ENCODE assay signal across 1 cellular context in genomic region chr16:69413045-69413664, GRCh38.
TF ChIP-seq lines count a peak whose summit lies in the region.

No MANE protein-coding gene starts in this region.

TF ChIP-seq in HepG2, 621 proteins besides CTCF, POLR2A, EP300 and RAD21 (continued from another document and continues in another):
- TF ChIP-seq KIAA2018 (CRISPR knock-in tag; IDR thresholded peaks at IDR 0.05; ENCODE audit: borderline replicate concordance) = no peak
- TF ChIP-seq RERE (CRISPR knock-in tag; IDR thresholded peaks at IDR 0.05; ENCODE audit: low read depth) = peak; percentile 33; the same call in 1 of the 2 replicates
- 0 out of 2 replicates have a peak, but pooled peaks have one; percentile 23 for TF ChIP-seq ZNF34 (CRISPR knock-in tag; IDR thresholded peaks at IDR 0.05; ENCODE audit: borderline replicate concordance)
- TF ChIP-seq STAG1 (CRISPR knock-in tag; IDR thresholded peaks at IDR 0.05) = 0 out of 2 replicates have a peak, but pooled peaks have one; percentile 21
- TF ChIP-seq ZNF577 (CRISPR knock-in tag; IDR thresholded peaks at IDR 0.05; ENCODE audit: borderline replicate concordance, low read depth) = no peak
- no peak for TF ChIP-seq ZSCAN22 (CRISPR knock-in tag; IDR thresholded peaks at IDR 0.05)
- TF ChIP-seq TAF1 (CRISPR knock-in tag; IDR thresholded peaks at IDR 0.05) = peak; percentile 25; the same call in 1 of the 2 replicates
- no peak for TF ChIP-seq SNAPC2 (CRISPR knock-in tag; IDR thresholded peaks at IDR 0.05)
- TF ChIP-seq ZSCAN29 (CRISPR knock-in tag; conservative IDR thresholded peaks at IDR 0.05) = peak; percentile 90; the same call in 1 of the 2 replicates
- no peak for TF ChIP-seq HNRNPL (IDR thresholded peaks at IDR 0.05; ENCODE audit: low read depth, low read length)
- TF ChIP-seq KDM2A (CRISPR knock-in tag; IDR thresholded peaks at IDR 0.05; ENCODE audit: borderline replicate concordance, low read depth) = peak; percentile 20; the same call in 1 of the 2 replicates
- peak; percentile 88 for TF ChIP-seq ZMYM2 (CRISPR knock-in tag; IDR thresholded peaks at IDR 0.05)
- peak; percentile 66; the same call in 1 of the 2 replicates for TF ChIP-seq MTA1 (CRISPR knock-in tag; IDR thresholded peaks at IDR 0.05; ENCODE audit: borderline replicate concordance)
- 0 out of 2 replicates have a peak, but pooled peaks have one; percentile 23 for TF ChIP-seq ZNF451 (CRISPR knock-in tag; IDR thresholded peaks at IDR 0.05)
- 0 out of 2 replicates have a peak, but pooled peaks have one; percentile 21 for TF ChIP-seq ZNF414 (CRISPR knock-in tag; IDR thresholded peaks at IDR 0.05)
- peak; percentile 79; the same call in 1 of the 2 replicates for TF ChIP-seq MIER2 (CRISPR knock-in tag; IDR thresholded peaks at IDR 0.05)
- 0 out of 2 replicates have a peak, but pooled peaks have one; percentile 40 for TF ChIP-seq ZXDC (CRISPR knock-in tag; IDR thresholded peaks at IDR 0.05)
- TF ChIP-seq CSRNP1 (CRISPR knock-in tag; IDR thresholded peaks at IDR 0.05) = 0 out of 2 replicates have a peak, but pooled peaks have one; percentile 38
- no peak for TF ChIP-seq JDP2 (CRISPR knock-in tag; IDR thresholded peaks at IDR 0.05; ENCODE audit: borderline replicate concordance)
- TF ChIP-seq ZNF362 (CRISPR knock-in tag; IDR thresholded peaks at IDR 0.05; ENCODE audit: borderline replicate concordance) = peak; percentile 91
- peak; percentile 100 for TF ChIP-seq ZNF121 (CRISPR knock-in tag; IDR thresholded peaks at IDR 0.05)
- TF ChIP-seq PPARG (CRISPR knock-in tag; conservative IDR thresholded peaks at IDR 0.05) = 0 out of 2 replicates have a peak, but pooled peaks have one; percentile 47
- peak; percentile 60; the same call in 1 of the 2 replicates for TF ChIP-seq MLX (CRISPR knock-in tag; IDR thresholded peaks at IDR 0.05)
- peak; percentile 55 for TF ChIP-seq ZNF687 (CRISPR knock-in tag; IDR thresholded peaks at IDR 0.05)
